ENCODE assay signal across 16 cellular contexts in the genomic region with DNA sequence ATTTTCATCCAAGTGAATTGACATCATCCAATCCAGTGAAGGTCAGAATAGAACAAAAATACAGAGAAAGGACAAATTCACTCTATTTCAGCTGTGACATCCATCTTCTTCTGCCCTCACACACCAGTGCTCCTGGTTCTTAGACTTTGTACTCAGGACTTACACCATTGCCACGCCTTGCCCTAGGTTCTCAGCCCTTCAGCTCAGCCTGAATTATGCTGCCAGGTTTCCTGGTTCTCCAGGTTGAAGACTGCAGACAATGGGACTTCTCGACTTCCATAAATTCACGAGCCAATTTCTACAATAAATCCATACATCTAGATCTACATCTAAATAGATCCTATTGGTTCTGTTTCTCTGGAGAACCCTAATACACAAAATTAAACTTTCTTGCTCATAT.
DNase-seq lines count a peak whose midpoint lies in the region; ATAC-seq and TF ChIP-seq lines count a peak whose summit lies in the region.
"Had no signal": no experiment of that assay in that cellular context is flagged by ENCODE, and none has a peak within 500 bp of the region (broad histone marks: within the 10 kb centered on the region; RNA-seq: fewer than 3 reads in every experiment).

No MANE protein-coding gene starts in this region.

- 89 to 92% methylated on average over 3 of the region's 3 CpGs for WGBS in testis, 2 donors

- TF ChIP-seq POLR2A in testis (IDR thresholded peaks at IDR 0.05) = no peak

- intact Hi-C loops in mucosa of descending colon (cut with DNase I, micrococcal nuclease) = no loop called here
- intact Hi-C loops in testis (cut with DNase I; ENCODE audit: low total_unique reads) = no loop called here

- no peak for TF ChIP-seq CTCF in mucosa of descending colon (IDR thresholded peaks at IDR 0.05)
- TF ChIP-seq CTCF in testis (IDR thresholded peaks at IDR 0.05) = no peak

- ATAC-seq in mucosa of descending colon (peak; percentile 60), HG02588 (IDR thresholded peaks at IDR 0.05; ENCODE audit: unreplicated experiment) (no peak)
- ATAC-seq: GM12878 had no signal

- H3K27ac ChIP-seq in testis = no peak overlapping the region

- no peaks in the 10 kb centered on the region for H3K27me3 ChIP-seq in testis
- H3K27me3 ChIP-seq: BE2C had no signal

- no peaks in the 10 kb centered on the region for H3K9me3 ChIP-seq in mucosa of descending colon
- no peaks in the 10 kb centered on the region for H3K9me3 ChIP-seq in testis
- H3K9me3 ChIP-seq: BE2C, HAP-1 had no signal

- H3K36me3 ChIP-seq in mucosa of descending colon (ENCODE audit: low read depth) (no peaks in the 10 kb centered on the region), testis (ENCODE audit: low read depth, missing control alignments) (no peaks in the 10 kb centered on the region)
- H3K36me3 ChIP-seq: BE2C, HAP-1 had no signal

- DNase-seq in HT-29 (ENCODE audit: low spot score) (peak; percentile 7), LoVo (ENCODE audit: low spot score) (peak; percentile 51), mucosa of descending colon (no peak), testis (no peak)
- DNase-seq in stimulated activated CD4-positive, alpha-beta T cell treated with anti-CD3 and anti-CD28 coated beads, Interleukin-15, amount 100 ng/mL, for 24 hours = no peak
- DNase-seq: ACHN; BE2C; C1 segment of cervical spinal cord; CD4-positive, CD25-positive, alpha-beta regulatory T cell; CD8-positive, alpha-beta memory T cell; COR-L47; DMS79 treated with DMSO at 0.1 percent for 48 hours; KG1 had no signal

- H3K4me3 ChIP-seq in mucosa of descending colon (no peak overlapping the region), testis (no peak overlapping the region)
- H3K4me3 ChIP-seq: GM12878, HAP-1 had no signal

- H3K4me1 ChIP-seq in mucosa of descending colon (ENCODE audit: low read depth) = no peaks in the 10 kb centered on the region
- no peaks in the 10 kb centered on the region for H3K4me1 ChIP-seq in testis
- H3K4me1 ChIP-seq: BE2C, HAP-1 had no signal

Comparison
In these comparisons a context has a peak if more than half of its experiments do, and no peak if none do; other contexts are left out.
1. DNase-seq: peak in HT-29 (single experiment) and LoVo (single experiment); none in mucosa of descending colon (0 of 3), testis (single experiment) and stimulated activated CD4-positive, alpha-beta T cell treated with anti-CD3 and anti-CD28 coated beads, Interleukin-15, amount 100 ng/mL, for 24 hours (single experiment).